Comparison of ENCODE assay signal across 1 cellular context in genomic region chr13:98537306-98537705, GRCh38.
TF ChIP-seq lines count a peak whose summit lies in the region.

No MANE protein-coding gene starts in this region.

TF ChIP-seq in GM23338, 12 proteins besides CTCF, POLR2A, EP300 and RAD21:
- no peak for TF ChIP-seq REST (IDR thresholded peaks at IDR 0.05; ENCODE audit: unreplicated experiment)
- TF ChIP-seq ZNF331 (CRISPR knock-in tag; IDR thresholded peaks at IDR 0.05; ENCODE audit: low read depth) = no peak
- no peak for TF ChIP-seq EZH2phosphoT487 (IDR thresholded peaks at IDR 0.05; ENCODE audit: unreplicated experiment)
- TF ChIP-seq JUNB (IDR thresholded peaks at IDR 0.05; ENCODE audit: unreplicated experiment) = no peak
- TF ChIP-seq ZNF114 (CRISPR knock-in tag; IDR thresholded peaks at IDR 0.05) = no peak
- TF ChIP-seq STAT1 (IDR thresholded peaks at IDR 0.05; ENCODE audit: unreplicated experiment) = no peak
- no peak for TF ChIP-seq EZH2 (IDR thresholded peaks at IDR 0.05; ENCODE audit: low read depth, unreplicated experiment)
- no peak for TF ChIP-seq ETS1 (IDR thresholded peaks at IDR 0.05)
- TF ChIP-seq CREB1 (CRISPR knock-in tag; IDR thresholded peaks at IDR 0.05; ENCODE audit: low read depth) = no peak
- TF ChIP-seq POLR2AphosphoS5 (IDR thresholded peaks at IDR 0.05; ENCODE audit: low read depth) = no peak
- TF ChIP-seq ZNF462 (CRISPR knock-in tag; IDR thresholded peaks at IDR 0.05) = no peak
- no peak for TF ChIP-seq NANOG (IDR thresholded peaks at IDR 0.05; ENCODE audit: borderline replicate concordance)
